ENCODE assay signal across 8 cellular contexts in genomic region chr9:97984188-97985057, GRCh38. TPM values are rescaled to one million over a fixed set of nuclear protein-coding genes. Genes with fewer than 3 reads are reported as not detected.
DNase-seq lines count a peak whose midpoint lies in the region; ATAC-seq and TF ChIP-seq lines count a peak whose summit lies in the region.

No MANE protein-coding gene starts in this region.

- TF ChIP-seq CTCF in PC-9 (conservative IDR thresholded peaks at IDR 0.05): no peak

- intact Hi-C loops in PC-9 (cut with micrococcal nuclease; ENCODE audit: unreplicated experiment): loop anchor here (5.0 kb wide), 2 partner anchors 73 to 272 kb away; partner anchors contain the start of gene NANS

- H3K4me3 ChIP-seq in BLaER1 (peak overlapping the region; percentile 96), PC-9 (peak overlapping the region; percentile 92)

- H3K9me2 ChIP-seq in PC-9 (ENCODE audit: insufficient read depth): no peaks in the 10 kb centered on the region

- H2AFZ ChIP-seq in PC-9: peak overlapping the region; percentile 70; the same call in 1 of the 2 replicates

- H3K79me2 ChIP-seq in PC-9 (ENCODE audit: low read depth): peaks cover 69% of the 10 kb centered on the region

- H3K9ac ChIP-seq in BLaER1: peak overlapping the region; percentile 100

- no peaks in the 10 kb centered on the region for H3K36me3 Mint-ChIP-seq in naive B cell

- H3K9me3 ChIP-seq in BLaER1 (no peaks in the 10 kb centered on the region), PC-9 (ENCODE audit: insufficient read depth, low read depth) (no peaks in the 10 kb centered on the region)

- peak overlapping the region; percentile 39 to 95 (median 76) for H3K4me3 Mint-ChIP-seq in naive B cell

- H3K36me3 ChIP-seq in BLaER1 (no peaks in the 10 kb centered on the region), PC-9 (ENCODE audit: low read depth) (peaks cover 4% of the 10 kb centered on the region; the same call in 1 of the 2 replicates)

- H3K27ac Mint-ChIP-seq in naive B cell: peak overlapping the region in 3 of 6 donors; percentile 24 to 91 (median 81)

- CTCF ChIA-PET in PC-9 (lab: Charles Lee): interaction anchor here (0.5 to 0.9 kb wide), 3 partner anchors 61 to 90 kb away, joined by 3 to 9 read pairs (median 3); no protein-coding TSS in a partner anchor

- H3K4me1 ChIP-seq in BLaER1: peaks cover 66% of the 10 kb centered on the region
- H3K4me1 ChIP-seq in PC-9 (replicated peaks; ENCODE audit: insufficient read depth): peaks cover 51% of the 10 kb centered on the region

- H3F3A ChIP-seq in PC-9 (ENCODE audit: insufficient read depth, low read depth): peaks cover 15% of the 10 kb centered on the region; the same call in 1 of the 2 replicates

- no peaks in the 10 kb centered on the region for H3K27me3 ChIP-seq in BLaER1
- no peaks in the 10 kb centered on the region for H3K27me3 ChIP-seq in PC-9 (ENCODE audit: insufficient read depth, low read depth)

- no peaks in the 10 kb centered on the region for H3K9me3 Mint-ChIP-seq in naive B cell

- H3K27ac ChIP-seq in BLaER1 (peak overlapping the region; percentile 100), PC-9 (peak overlapping the region; percentile 91)

- TF ChIP-seq POLR2A in GM19193 (IDR thresholded peaks at IDR 0.05; ENCODE audit: extremely low read depth, insufficient read depth, insufficient read length): peak; percentile 68

- peak overlapping the region; percentile 95 for H3K4me2 ChIP-seq in BLaER1
- peak overlapping the region; percentile 89 for H3K4me2 ChIP-seq in PC-9

- POLR2A ChIA-PET in PC-9 (lab: Charles Lee; ENCODE audit: unreplicated experiment): no interaction called here

- peak; percentile 38 to 77 for DNase-seq in PC-9
- peak; percentile 49 to 77 for DNase-seq in activated T-helper 1 cell treated with anti-CD3 and anti-CD28 coated beads, Interleukin-2, amount 50 U/mL, for 16 hours (ENCODE audit: low read depth in 1 of 2, low spot score in 1 of 2)
- peak; percentile 79 for DNase-seq in fibroblast of gingiva (ENCODE audit: low read depth)
- peak; percentile 86 for DNase-seq in naive B cell
- peak; percentile 59 to 64 for DNase-seq in stimulated activated CD8-positive, alpha-beta memory T cell treated with anti-CD3 and anti-CD28 coated beads, Interleukin-7, amount 100 ng/mL, for 48 hours (ENCODE audit: extremely low read depth in 1 of 2, low read depth in 1 of 2)

- BruUV-seq in PC-9 (replicated peaks; lab: Mats Ljungman, UMichigan): no TSS peak

- ATAC-seq in HG03571 (IDR thresholded peaks at IDR 0.05; ENCODE audit: unreplicated experiment) (peak; percentile 25), naive B cell (ENCODE audit: low read depth in 2 of 2) (peak; percentile 42 to 46)

- H3K4me1 Mint-ChIP-seq in naive B cell: peaks cover 20 to 45% (median 43%) of the 10 kb centered on the region in 3 donors

- H3K27me3 Mint-ChIP-seq in naive B cell: no peaks in the 10 kb centered on the region

- H4K20me1 ChIP-seq in BLaER1 (peaks cover 33% of the 10 kb centered on the region), PC-9 (ENCODE audit: insufficient read depth) (peaks cover 28% of the 10 kb centered on the region)

RNA-seq across cellular contexts. Expression of gene ANP32B, which starts 1.3 kb away (rescaled TPM):
- 280 and 284 TPM in 2 replicates for total RNA-seq in PC-9 (2021)
- polyA plus RNA-seq in naive B cell (ENCODE audit: low read depth in 6 of 6): 10 to 100 TPM; 47.9 to 75.3 (median 70.6) TPM

RNA-seq across cellular contexts. Expression of gene HEMGN, which starts 46.5 kb away (rescaled TPM):
- total RNA-seq in PC-9 (2021): not detected in 2 replicates
- under 1 TPM in 1 of 6 donors, not detected in 5; 0.24 TPM for polyA plus RNA-seq in naive B cell (ENCODE audit: low read depth in 6 of 6)

Comparison
In these comparisons a context has a peak if more than half of its experiments do, and no peak if none do; other contexts are left out.
1. Peak in every context shown above with its lines: DNase-seq, ATAC-seq, H3K4me3 ChIP-seq and H3K27ac ChIP-seq.